ENCODE assay signal across 10 cellular contexts in the genomic region with DNA sequence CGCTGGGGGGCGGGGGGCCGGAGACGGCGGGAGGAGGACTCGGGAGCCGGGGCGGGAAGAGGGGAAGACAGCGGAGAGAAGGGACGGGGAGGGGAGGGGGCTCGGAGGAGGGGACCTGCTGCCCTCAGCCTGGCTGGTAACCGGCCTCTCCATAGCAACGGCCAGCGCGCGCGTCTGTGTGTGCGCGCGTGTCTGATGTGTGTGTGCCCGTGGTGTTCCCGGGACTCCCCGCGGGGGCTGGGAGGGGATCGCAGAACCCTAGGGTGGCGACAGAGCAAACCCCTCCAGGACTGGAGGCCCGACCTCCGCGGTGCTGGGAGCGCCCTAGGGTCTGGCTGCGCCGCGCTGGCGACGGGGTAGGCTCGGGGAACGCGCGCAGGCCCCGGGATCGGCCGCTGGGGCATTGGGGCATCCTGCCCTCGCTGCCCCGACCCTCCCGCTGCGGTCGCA.
DNase-seq lines count a peak whose midpoint lies in the region; ATAC-seq, FAIRE-seq and TF ChIP-seq lines count a peak whose summit lies in the region.
"Had no signal": no experiment of that assay in that cellular context is flagged by ENCODE, and none has a peak within 500 bp of the region (broad histone marks: within the 10 kb centered on the region; RNA-seq: fewer than 3 reads in every experiment).

No MANE protein-coding gene starts in this region.

- no peaks in the 10 kb centered on the region for H3K9me2 ChIP-seq in SK-N-SH
- H3K9me2 ChIP-seq in Loucy (replicated peaks; ENCODE audit: low read depth, low read length), result no peaks in the 10 kb centered on the region

- H3K36me3 ChIP-seq in SK-N-SH (replicated peaks in 1 of 2; ENCODE audit: control insufficient read depth in 1 of 2, insufficient read depth in 2 of 2, low read length in 1 of 2), result no peaks in the 10 kb centered on the region
- H3K36me3 ChIP-seq in Loucy (ENCODE audit: insufficient read depth, low read length), result no peaks in the 10 kb centered on the region
- H3K36me3 ChIP-seq in endothelial cell of umbilical vein (ENCODE audit: control insufficient read depth in 2 of 2, extremely low read depth in 1 of 2, insufficient read depth in 2 of 2, low read length in 2 of 2), result no peaks in the 10 kb centered on the region
- H3K36me3 ChIP-seq in prostate gland, result no peaks in the 10 kb centered on the region
- H3K36me3 ChIP-seq in mucosa of descending colon (ENCODE audit: low read depth), result no peaks in the 10 kb centered on the region

- ATAC-seq in SK-N-SH treated with all-trans-retinoic acid at 6 μM for 48 hours, result no peak
- no peak for ATAC-seq in mucosa of descending colon

- POLR2A ChIA-PET in SK-N-SH (lab: Yijun Ruan, JAX) (no interaction called here), endothelial cell of umbilical vein (lab: Charles Lee) (no interaction called here)

- H2AFZ ChIP-seq in SK-N-SH (ENCODE audit: low read depth) (no peak overlapping the region), Loucy (ENCODE audit: low read length) (no peak overlapping the region), endothelial cell of umbilical vein (ENCODE audit: low read depth, low read length) (no peak overlapping the region)

- H3K27me3 ChIP-seq in SK-N-SH (ENCODE audit: insufficient read depth) (no peaks in the 10 kb centered on the region), Loucy (ENCODE audit: insufficient read depth, low read length, poor library complexity, severe bottlenecking) (peaks cover 11% of the 10 kb centered on the region), endothelial cell of umbilical vein (ENCODE audit: control insufficient read depth in 2 of 2, insufficient read depth in 2 of 2, low read length in 2 of 2) (peaks cover 41 to 57% of the 10 kb centered on the region in 2 experiments), prostate gland (replicated peaks; ENCODE audit: insufficient read depth) (peaks cover 30% of the 10 kb centered on the region)

- TF ChIP-seq POLR2A in endothelial cell of umbilical vein (IDR thresholded peaks at IDR 0.05; ENCODE audit: low read depth, low read length), result no peak
- no peak for TF ChIP-seq POLR2A in prostate gland (IDR thresholded peaks at IDR 0.05)

- H3K27ac ChIP-seq in SK-N-SH (ENCODE audit: low read depth in 2 of 2, low read length in 1 of 2), result no peak overlapping the region
- H3K27ac ChIP-seq in endothelial cell of umbilical vein (ENCODE audit: insufficient read depth, low read depth, low read length), result no peak overlapping the region
- H3K27ac ChIP-seq in prostate gland, result no peak overlapping the region

- no peak for TF ChIP-seq RAD21 in SK-N-SH (IDR thresholded peaks at IDR 0.05; ENCODE audit: low read length)

- H3K4me3 ChIP-seq in SK-N-SH (ENCODE audit: low read depth in 2 of 2, low read length in 1 of 2) (no peak overlapping the region), Loucy (ENCODE audit: low read length, poor library complexity, severe bottlenecking) (peak overlapping the region; percentile 63), endothelial cell of umbilical vein (replicated peaks in 1 of 3; ENCODE audit: insufficient read depth in 1 of 3, low read depth in 1 of 3, low read length in 3 of 3) (no peak overlapping the region), prostate gland (no peak overlapping the region), mucosa of descending colon (no peak overlapping the region)

- TF ChIP-seq CTCF in SK-N-SH (IDR thresholded peaks at IDR 0.05) (no peak), Loucy (conservative IDR thresholded peaks at IDR 0.05; ENCODE audit: low read length) (no peak), endothelial cell of umbilical vein (IDR thresholded peaks at IDR 0.05; ENCODE audit: extremely low read depth in 1 of 2, insufficient read depth in 1 of 2, low read depth in 1 of 2, low read length in 2 of 2) (no peak), prostate gland (IDR thresholded peaks at IDR 0.05) (no peak), mucosa of descending colon (IDR thresholded peaks at IDR 0.05) (no peak)

- dilution Hi-C loops in endothelial cell of umbilical vein (cut with MboI; ENCODE audit: extremely low pct_ligation_motif_present, low sequenced_read_pairs), result no loop called here

- H3F3A ChIP-seq in SK-N-SH (replicated peaks; ENCODE audit: insufficient read depth) (peaks cover 8% of the 10 kb centered on the region), Loucy (ENCODE audit: low read depth) (no peaks in the 10 kb centered on the region)

- H3K9me3 ChIP-seq in SK-N-SH (no peaks in the 10 kb centered on the region), Loucy (ENCODE audit: insufficient read depth, low read depth, low read length) (no peaks in the 10 kb centered on the region), endothelial cell of umbilical vein (replicated peaks; ENCODE audit: control insufficient read depth, insufficient read depth, low read length) (no peaks in the 10 kb centered on the region), prostate gland (no peaks in the 10 kb centered on the region), mucosa of descending colon (no peaks in the 10 kb centered on the region)

- CTCF ChIA-PET in SK-N-SH (lab: Yijun Ruan, JAX), result interaction anchor here (0.7 to 2.1 kb wide), 2 partner anchors 9 to 59 kb away, joined by 3 to 6 read pairs; no protein-coding TSS in a partner anchor
- CTCF ChIA-PET in endothelial cell of umbilical vein (lab: Charles Lee), result no interaction called here

- intact Hi-C loops in endothelial cell of umbilical vein (cut with micrococcal nuclease) (no loop called here), posterior vena cava (cut with DNase I) (no loop called here), prostate gland (cut with DNase I) (no loop called here), mucosa of descending colon (cut with DNase I, micrococcal nuclease) (no loop called here)

- no peaks in the 10 kb centered on the region for H4K20me1 ChIP-seq in SK-N-SH (ENCODE audit: insufficient read depth)
- no peaks in the 10 kb centered on the region for H4K20me1 ChIP-seq in Loucy (ENCODE audit: insufficient read depth, low read length, poor library complexity, severe bottlenecking)
- H4K20me1 ChIP-seq in endothelial cell of umbilical vein (replicated peaks; ENCODE audit: control insufficient read depth, extremely low read depth, insufficient read depth, low read length), result no peaks in the 10 kb centered on the region

- H3K9ac ChIP-seq in SK-N-SH (no peak overlapping the region), Loucy (ENCODE audit: low read depth, low read length, poor library complexity, severe bottlenecking) (no peak overlapping the region), endothelial cell of umbilical vein (replicated peaks; ENCODE audit: extremely low read depth, insufficient read depth, low read length) (no peak overlapping the region)

- peaks cover 0 to 17% of the 10 kb centered on the region in 2 experiments; a peak in 1 of 4 replicates for H3K4me1 ChIP-seq in SK-N-SH (ENCODE audit: control insufficient read depth in 1 of 2, insufficient read depth in 2 of 2, low read depth in 1 of 2, low read length in 1 of 2)
- H3K4me1 ChIP-seq in Loucy (ENCODE audit: insufficient read depth, low read length, poor library complexity, severe bottlenecking), result peaks cover 4% of the 10 kb centered on the region
- H3K4me1 ChIP-seq in endothelial cell of umbilical vein (ENCODE audit: control insufficient read depth, extremely low read depth, insufficient read depth, low read length), result no peaks in the 10 kb centered on the region
- no peaks in the 10 kb centered on the region for H3K4me1 ChIP-seq in prostate gland (replicated peaks)
- peaks cover 33% of the 10 kb centered on the region for H3K4me1 ChIP-seq in mucosa of descending colon (ENCODE audit: low read depth)

- peak; percentile 58 for DNase-seq in SK-N-SH
- no peak for DNase-seq in endothelial cell of umbilical vein (ENCODE audit: low read depth, low spot score)
- peak; percentile 77 for DNase-seq in posterior vena cava (ENCODE audit: low spot score)
- no peak for DNase-seq in prostate gland (ENCODE audit: low spot score)
- no peak for DNase-seq in mucosa of descending colon
- no peak for DNase-seq in NK-92 (lab: John Stamatoyannopoulos, UW; ENCODE audit: unreplicated experiment)
- DNase-seq: cerebellar nuclear complex, MV-4-11 had no signal

- no peaks in the 10 kb centered on the region for H3K9me1 ChIP-seq in endothelial cell of umbilical vein (replicated peaks; ENCODE audit: control insufficient read depth, extremely low read depth, insufficient read depth, low read length)

- H3K4me2 ChIP-seq in SK-N-SH, result no peak overlapping the region
- H3K4me2 ChIP-seq in Loucy (ENCODE audit: low read depth, low read length, poor library complexity, severe bottlenecking), result peak overlapping the region; percentile 64
- no peak overlapping the region for H3K4me2 ChIP-seq in endothelial cell of umbilical vein (ENCODE audit: insufficient read depth, low read length)

- FAIRE-seq in endothelial cell of umbilical vein (lab: Jason Lieb, UNC), result no peak

- H3K79me2 ChIP-seq in SK-N-SH (ENCODE audit: insufficient read depth) (peaks cover 5% of the 10 kb centered on the region; the same call in 1 of the 2 replicates), Loucy (ENCODE audit: insufficient read depth, low read length) (peaks cover 16% of the 10 kb centered on the region), endothelial cell of umbilical vein (ENCODE audit: control insufficient read depth, insufficient read depth, low read length) (no peaks in the 10 kb centered on the region)

- no TSS peak for BruUV-seq in endothelial cell of umbilical vein (replicated peaks; lab: Mats Ljungman, UMichigan)

- WGBS in SK-N-SH (ENCODE audit: low lambda C conversion rate), result 81% methylated on average over 21 of the region's 47 CpGs
- WGBS in prostate gland, result 4% methylated on average over 25 of the region's 47 CpGs

- TF ChIP-seq EP300 in SK-N-SH (IDR thresholded peaks at IDR 0.05; ENCODE audit: borderline replicate concordance in 1 of 2, low read depth in 1 of 2, low read length in 1 of 2), result no peak

TF ChIP-seq in SK-N-SH, 30 proteins besides CTCF, POLR2A, EP300 and RAD21 (continues in another document):
- TF ChIP-seq MXI1 (IDR thresholded peaks at IDR 0.05; ENCODE audit: low read depth, low read length) (no peak), YY1 (IDR thresholded peaks at IDR 0.05; ENCODE audit: low read depth) (no peak), MEF2A (IDR thresholded peaks at IDR 0.05; ENCODE audit: borderline replicate concordance, low read depth) (no peak), ELF1 (IDR thresholded peaks at IDR 0.05) (no peak), FOXM1 (IDR thresholded peaks at IDR 0.05; ENCODE audit: low read depth) (no peak)

TF ChIP-seq in endothelial cell of umbilical vein, 7 proteins besides CTCF, POLR2A, EP300 and RAD21:
- TF ChIP-seq EZH2 (IDR thresholded peaks at IDR 0.05; ENCODE audit: borderline replicate concordance, low read depth, low read length, severe bottlenecking), result peak; percentile 49
- no peak for TF ChIP-seq POLR2AphosphoS5 (IDR thresholded peaks at IDR 0.05; ENCODE audit: insufficient read depth, low read depth, low read length)

Comparison
In these comparisons a context has a peak if more than half of its experiments do, and no peak if none do; other contexts are left out.
1. DNase-seq: peak in SK-N-SH (single experiment) and posterior vena cava (single experiment); none in endothelial cell of umbilical vein (single experiment), prostate gland (single experiment), mucosa of descending colon (0 of 3) and NK-92 (single experiment).